ENCODE assay signal across 17 cellular contexts in the genomic region with DNA sequence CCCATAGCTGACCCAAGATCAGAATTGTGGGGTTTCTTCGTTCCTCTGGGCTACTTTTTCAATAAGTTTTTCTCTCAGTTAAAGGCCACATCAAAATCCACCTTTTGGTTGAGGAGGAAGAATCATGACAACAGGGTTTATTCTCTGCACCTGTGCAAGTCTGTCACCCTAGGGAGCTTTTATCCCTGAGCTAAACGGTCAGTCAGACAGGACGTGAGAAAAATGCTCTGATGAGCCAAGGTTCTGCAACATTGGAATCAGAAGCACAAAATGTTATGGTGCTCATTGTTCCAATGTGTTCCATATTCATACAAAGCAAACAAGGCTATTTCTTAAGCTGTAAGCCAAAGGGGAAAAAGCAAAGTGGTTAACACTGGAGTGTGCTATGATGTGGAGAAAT. TPM values are rescaled to one million over a fixed set of nuclear protein-coding genes. Genes with fewer than 3 reads are reported as not detected.
DNase-seq lines count a peak whose midpoint lies in the region; ATAC-seq and FAIRE-seq lines count a peak whose summit lies in the region.
"Had no signal": no experiment of that assay in that cellular context is flagged by ENCODE, and none has a peak within 500 bp of the region (broad histone marks: within the 10 kb centered on the region; RNA-seq: fewer than 3 reads in every experiment).

No MANE protein-coding gene starts in this region.

- no peak overlapping the region for H4K8ac ChIP-seq in trophoblast cell (ENCODE audit: low read depth, low read length)

- H2BK12ac ChIP-seq in trophoblast cell (ENCODE audit: low read length) = no peak overlapping the region

- H4K91ac ChIP-seq in trophoblast cell (ENCODE audit: low read depth, low read length) = no peak overlapping the region

- no peak overlapping the region for H3K4ac ChIP-seq in trophoblast cell (ENCODE audit: low read depth, low read length)

- no peaks in the 10 kb centered on the region for H3K9me3 Mint-ChIP-seq in dendritic cell treated with granulocyte-macrophage colony-stimulating factor and Interleukin-4, amounts not matched to agents 40 ng/mL and 50 ng/mL, for 4 days
- H3K9me3 Mint-ChIP-seq: activated naive CD8-positive, alpha-beta T cell treated with anti-CD3 and anti-CD28 coated beads, Interleukin-2, amount 50 U/mL, for 24 hours had no signal

- no peak overlapping the region for H3K4me2 ChIP-seq in trophoblast cell (ENCODE audit: low read length)
- H3K4me2 ChIP-seq: PC-9 had no signal

- no peaks in the 10 kb centered on the region for H3K36me3 ChIP-seq in trophoblast cell (ENCODE audit: control insufficient read depth in 1 of 2, insufficient read depth in 2 of 2, low read length in 2 of 2)
- H3K36me3 ChIP-seq: gastroesophageal sphincter, HAP-1 had no signal

- no peak overlapping the region for H4K12ac ChIP-seq in trophoblast cell (ENCODE audit: low read depth, low read length)

- no peak overlapping the region for H3K4me3 Mint-ChIP-seq in dendritic cell treated with granulocyte-macrophage colony-stimulating factor and Interleukin-4, amounts not matched to agents 40 ng/mL and 50 ng/mL, for 4 days
- H3K4me3 Mint-ChIP-seq: activated CD8-positive, alpha-beta memory T cell treated with anti-CD3 and anti-CD28 coated beads, Interleukin-2, amount 10 ng/mL, durations not matched to agents 7 days and 5 days; activated naive CD8-positive, alpha-beta T cell treated with anti-CD3 and anti-CD28 coated beads, Interleukin-2, amount 50 U/mL, for 24 hours; neural crest cell had no signal

- H3K18ac ChIP-seq in trophoblast cell (ENCODE audit: low read length) = no peak overlapping the region

- no peak overlapping the region for H3K14ac ChIP-seq in trophoblast cell (ENCODE audit: low read length)

- H3K4me1 ChIP-seq in trophoblast cell (ENCODE audit: control insufficient read depth in 1 of 2, insufficient read depth in 2 of 2, low read length in 2 of 2) = no peaks in the 10 kb centered on the region
- H3K4me1 ChIP-seq: gastroesophageal sphincter, HAP-1 had no signal

- no peak overlapping the region for H3K23ac ChIP-seq in trophoblast cell (ENCODE audit: low read length)

- H3K36me3 Mint-ChIP-seq in dendritic cell treated with granulocyte-macrophage colony-stimulating factor and Interleukin-4, amounts not matched to agents 40 ng/mL and 50 ng/mL, for 4 days (ENCODE audit: low read depth) = no peaks in the 10 kb centered on the region
- H3K36me3 Mint-ChIP-seq: activated CD8-positive, alpha-beta memory T cell treated with anti-CD3 and anti-CD28 coated beads, Interleukin-2, amount 10 ng/mL, durations not matched to agents 7 days and 5 days had no signal

- no CpG with 5 or more reads among the region's 3 CpGs for WGBS in trophoblast cell (ENCODE audit: extremely low coverage, insufficient coverage, insufficient read length)

- H3K27me3 Mint-ChIP-seq in dendritic cell treated with granulocyte-macrophage colony-stimulating factor and Interleukin-4, amounts not matched to agents 40 ng/mL and 50 ng/mL, for 4 days = peaks cover 2% of the 10 kb centered on the region

- no peak overlapping the region for H2BK120ac ChIP-seq in trophoblast cell (ENCODE audit: insufficient read depth, low read length, poor library complexity)

- H2AK5ac ChIP-seq in trophoblast cell (ENCODE audit: low read length) = no peak overlapping the region

- H3K79me1 ChIP-seq in trophoblast cell (ENCODE audit: low read length) = no peaks in the 10 kb centered on the region

- intact Hi-C loops in dendritic cell treated with granulocyte-macrophage colony-stimulating factor and Interleukin-4, amounts not matched to agents 40 ng/mL and 50 ng/mL, for 4 days (cut with micrococcal nuclease) = loop anchor here (5.0 kb wide), 1 partner anchor 484 kb away; the partner anchor contains the start of genes FPGT and LRRIQ3

- no peak overlapping the region for H2AFZ ChIP-seq in trophoblast cell (ENCODE audit: insufficient read depth, low read length, poor library complexity)
- H2AFZ ChIP-seq: PC-9 had no signal

- H3K4me3 ChIP-seq in trophoblast cell (ENCODE audit: low read depth, low read length) = no peak overlapping the region
- H3K4me3 ChIP-seq: gastroesophageal sphincter, HAP-1, PC-9 had no signal

- no peak for FAIRE-seq in GM19239 (lab: Jason Lieb, UNC)

- ATAC-seq in GM18907 (IDR thresholded peaks at IDR 0.05; ENCODE audit: unreplicated experiment) = peak; percentile 58
- peak; percentile 41 for ATAC-seq in GM21717 (IDR thresholded peaks at IDR 0.05; ENCODE audit: unreplicated experiment)
- peak; percentile 36 for ATAC-seq in HG03103 (IDR thresholded peaks at IDR 0.05; ENCODE audit: low read depth, unreplicated experiment)
- ATAC-seq in HG03280 (IDR thresholded peaks at IDR 0.05; ENCODE audit: unreplicated experiment) = no peak
- ATAC-seq: activated naive CD8-positive, alpha-beta T cell treated with anti-CD3 and anti-CD28 coated beads, Interleukin-2, amount 50 U/mL, for 24 hours; gastroesophageal sphincter had no signal

- no peaks in the 10 kb centered on the region for H3K9me3 ChIP-seq in trophoblast cell (ENCODE audit: insufficient read depth, low read depth, low read length)
- H3K9me3 ChIP-seq: gastroesophageal sphincter, HAP-1 had no signal

- no peak overlapping the region for H3K9ac ChIP-seq in trophoblast cell (ENCODE audit: low read length)

- H3K27me3 ChIP-seq in trophoblast cell (ENCODE audit: insufficient read depth, low read length) = no peaks in the 10 kb centered on the region
- H3K27me3 ChIP-seq: gastroesophageal sphincter had no signal

- DNase-seq in trophoblast cell = no peak
- no peak for DNase-seq in A172 (ENCODE audit: low spot score)
- DNase-seq in GM19239 (ENCODE audit: insufficient read length, low spot score) = no peak
- DNase-seq: activated CD8-positive, alpha-beta memory T cell treated with anti-CD3 and anti-CD28 coated beads, Interleukin-2, amount 10 ng/mL, durations not matched to agents 7 days and 5 days; activated naive CD8-positive, alpha-beta T cell treated with anti-CD3 and anti-CD28 coated beads, Interleukin-2, amount 50 U/mL, for 24 hours; NCI-H2107; PC-9 had no signal

- H2BK5ac ChIP-seq in trophoblast cell (ENCODE audit: low read depth, low read length, poor library complexity) = no peak overlapping the region

- H3K4me1 Mint-ChIP-seq in dendritic cell treated with granulocyte-macrophage colony-stimulating factor and Interleukin-4, amounts not matched to agents 40 ng/mL and 50 ng/mL, for 4 days (ENCODE audit: low read depth) = peaks cover 39% of the 10 kb centered on the region
- H3K4me1 Mint-ChIP-seq: activated naive CD8-positive, alpha-beta T cell treated with anti-CD3 and anti-CD28 coated beads, Interleukin-2, amount 50 U/mL, for 24 hours had no signal

- peak overlapping the region; percentile 6 for H3K27ac Mint-ChIP-seq in dendritic cell treated with granulocyte-macrophage colony-stimulating factor and Interleukin-4, amounts not matched to agents 40 ng/mL and 50 ng/mL, for 4 days
- H3K27ac Mint-ChIP-seq: activated CD8-positive, alpha-beta memory T cell treated with anti-CD3 and anti-CD28 coated beads, Interleukin-2, amount 10 ng/mL, durations not matched to agents 7 days and 5 days; activated naive CD8-positive, alpha-beta T cell treated with anti-CD3 and anti-CD28 coated beads, Interleukin-2, amount 50 U/mL, for 24 hours had no signal

- H3K27ac ChIP-seq in trophoblast cell (ENCODE audit: low read depth, low read length) = no peak overlapping the region
- H3K27ac ChIP-seq: gastroesophageal sphincter, PC-9 had no signal

- H3K79me2 ChIP-seq in trophoblast cell (ENCODE audit: control insufficient read depth, insufficient read depth, low read length, poor library complexity) = no peaks in the 10 kb centered on the region

RNA-seq across cellular contexts. Expression of gene ERICH3, which starts 7.4 kb away (rescaled TPM):
- 0.03 TPM in 2 replicates for polyA plus RNA-seq in trophoblast cell (2013)
- total RNA-seq in A172 (2014; rRNA removed; shearing (Covaris generic)) = 0.07 TPM in 1 of 2 replicates, not detected in the other
- total RNA-seq: kidney epithelial cell; neural crest cell; PC-9; T-helper 2 cell treated with Interferon-gamma antibody and Interleukin-4, amounts not matched to agents 100 ng/mL and 5 ng/mL, for 36 hours had no signal

RNA-seq across cellular contexts. Expression of gene CRYZ, which starts 51.8 kb away (rescaled TPM):
- 30.4 and 31.4 TPM in 2 replicates for polyA plus RNA-seq in trophoblast cell (2013)
- total RNA-seq in A172 (2014; rRNA removed; shearing (Covaris generic)) = 19.8 and 27.2 TPM in 2 replicates

RNA-seq across cellular contexts. Expression of gene TYW3, which starts 52.0 kb away (rescaled TPM):
- polyA plus RNA-seq in trophoblast cell (2013) = 16.3 and 16.8 TPM in 2 replicates
- 10.8 and 12.0 TPM in 2 replicates for total RNA-seq in A172 (2014; rRNA removed; shearing (Covaris generic))
